In the genomic region with DNA sequence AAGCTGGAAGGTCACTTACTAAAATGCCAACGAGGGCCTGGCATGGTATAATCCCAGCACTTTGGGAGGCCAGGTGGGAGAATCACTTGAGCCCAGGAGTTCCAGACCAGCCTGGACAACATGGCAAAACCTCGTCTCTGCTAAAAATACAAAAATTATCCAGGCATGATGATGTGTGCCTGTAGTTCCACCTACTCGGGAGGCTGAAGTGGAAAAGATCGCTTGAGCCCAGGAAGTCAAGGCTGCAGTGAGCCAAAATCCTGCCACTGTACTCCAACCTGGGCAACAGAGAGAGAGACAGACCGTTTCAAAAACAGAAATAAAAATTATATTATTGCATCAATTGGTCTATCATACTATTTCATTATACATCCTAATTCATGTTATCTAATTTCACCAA, we compare ENCODE assay signal across 7 cellular contexts.
"Had no signal": no experiment of that assay in that cellular context is flagged by ENCODE, and none has a peak within 500 bp of the region (broad histone marks: within the 10 kb centered on the region; RNA-seq: fewer than 3 reads in every experiment).

No MANE protein-coding gene starts in this region.

- FAIRE-seq: HepG2, HTR-8/SVneo, K562 had no signal

- H3K4me3 ChIP-seq: K562 had no signal

- H3K27ac ChIP-seq: HL-60, KMS-11 had no signal

- ATAC-seq: HepG2, K562 had no signal

- DNase-seq: IMR-90, KG1 had no signal
